11 cellular contexts compared by ENCODE assay signal in genomic region chr3:30258426-30259392, GRCh38.
DNase-seq lines count a peak whose midpoint lies in the region; ATAC-seq, FAIRE-seq and TF ChIP-seq lines count a peak whose summit lies in the region.
"Had no signal": no experiment of that assay in that cellular context is flagged by ENCODE, and none has a peak within 500 bp of the region (broad histone marks: within the 10 kb centered on the region; RNA-seq: fewer than 3 reads in every experiment).

No MANE protein-coding gene starts in this region.

- no peaks in the 10 kb centered on the region for H3K79me1 ChIP-seq in IMR-90 (ENCODE audit: low read depth in 1 of 2, low read length in 2 of 2)
- H3K79me1 ChIP-seq in H1 (ENCODE audit: low read depth, low read length) = no peaks in the 10 kb centered on the region

- H3K18ac ChIP-seq in IMR-90 (ENCODE audit: low read depth, low read length) = no peak overlapping the region
- 0 out of 2 replicates have a peak overlapping the region, but pooled peaks have one; percentile 1 for H3K18ac ChIP-seq in H1 (ENCODE audit: extremely low read depth, low read length)

- BruUV-seq in IMR-90 (replicated peaks; lab: Mats Ljungman, UMichigan) = no TSS peak

- no peak overlapping the region for H3K4me2 ChIP-seq in IMR-90 (ENCODE audit: low read depth, low read length)
- H3K4me2 ChIP-seq in H1 (ENCODE audit: insufficient read depth in 1 of 2, low read depth in 2 of 2, low read length in 2 of 2) = peak overlapping the region; percentile 33 to 38

- H4K5ac ChIP-seq in IMR-90 (ENCODE audit: low read depth, low read length) = no peak overlapping the region
- peak overlapping the region; percentile 2 for H4K5ac ChIP-seq in H1 (ENCODE audit: insufficient read length, low read depth, low read length)

- H2BK120ac ChIP-seq in IMR-90 (ENCODE audit: low read depth, low read length) = no peak overlapping the region
- no peak overlapping the region for H2BK120ac ChIP-seq in H1 (replicated peaks; ENCODE audit: low read depth, low read length)

- H2AK5ac ChIP-seq in IMR-90 (ENCODE audit: low read depth, low read length) (peak overlapping the region; percentile 0; the same call in 1 of the 2 replicates), H1 (ENCODE audit: low read depth, low read length) (no peak overlapping the region)

- TF ChIP-seq POLR2A in IMR-90 (IDR thresholded peaks at IDR 0.05; ENCODE audit: low read depth, low read length) (no peak), H1 (IDR thresholded peaks at IDR 0.05; ENCODE audit: control extremely low read depth in 1 of 2, low read depth in 2 of 2, low read length in 2 of 2) (no peak)

- H2BK20ac ChIP-seq in IMR-90 (ENCODE audit: low read depth, low read length) (no peak overlapping the region), H1 (ENCODE audit: low read length) (no peak overlapping the region)

- POLR2A ChIA-PET in IMR-90 (lab: Charles Lee; ENCODE audit: unreplicated experiment) (no interaction called here), H1 (lab: Charles Lee; ENCODE audit: partially characterized antibody) (no interaction called here)

- H3K9me3 Mint-ChIP-seq in activated naive CD4-positive, alpha-beta T cell treated with anti-CD3 and anti-CD28 coated beads, Interleukin-2, amount 50 U/mL, for 72 hours = peaks cover 0 to 5% of the 10 kb centered on the region in 2 donors

- H3K23ac ChIP-seq in IMR-90 (ENCODE audit: low read depth, low read length) (no peak overlapping the region), H1 (ENCODE audit: insufficient read length) (no peak overlapping the region)

- H3K9ac ChIP-seq in IMR-90 (ENCODE audit: low read depth, low read length) (no peak overlapping the region), H1 (replicated peaks in 1 of 4; ENCODE audit: extremely low read depth in 1 of 4, low read depth in 3 of 4, low read length in 3 of 4) (no peak overlapping the region)

- no CpG with 5 or more reads among the region's 4 CpGs for WGBS in IMR-90 (ENCODE audit: extremely low coverage in 2 of 2, insufficient read length in 1 of 2), 2 experiments
- WGBS in H1 (ENCODE audit: extremely low coverage in 1 of 2, insufficient coverage in 1 of 2, insufficient read length in 1 of 2, insufficient replicate concordance in 2 of 2, low coverage in 1 of 2, low lambda C conversion rate in 2 of 2, missing lambda C conversion rate in 1 of 2), 2 experiments = 55% methylated on average over 4 of the region's 4 CpGs; no CpG with 5 or more reads in 1 of the 2 experiments

- no peaks in the 10 kb centered on the region for H3K79me2 ChIP-seq in H1 (ENCODE audit: control insufficient read depth in 1 of 2, insufficient read depth in 2 of 2, low read length in 2 of 2)

- peak; percentile 73 for FAIRE-seq in H1 (lab: Jason Lieb, UNC)

- no peak overlapping the region for H2BK12ac ChIP-seq in H1 (ENCODE audit: low read depth, low read length)

- H3K4me3 ChIP-seq in IMR-90 (ENCODE audit: insufficient read depth, low read depth, low read length) (no peak overlapping the region), H1 (ENCODE audit: extremely low read depth in 1 of 4, insufficient read depth in 2 of 4, low read depth in 3 of 4, low read length in 4 of 4) (no peak overlapping the region)
- H3K4me3 ChIP-seq: suprapubic skin had no signal

- H3K4ac ChIP-seq in IMR-90 (ENCODE audit: low read depth, low read length) (no peak overlapping the region), H1 (replicated peaks; ENCODE audit: insufficient read length, low read depth, low read length) (no peak overlapping the region)

- in situ Hi-C loops in IMR-90 (cut with MboI; ENCODE audit: low sequenced_read_pairs) = no loop called here

- H3K9me3 ChIP-seq in IMR-90 (ENCODE audit: control insufficient read depth, insufficient read depth, low read length) = no peaks in the 10 kb centered on the region
- H3K9me3 ChIP-seq in H1 (ENCODE audit: insufficient read depth in 2 of 2, low read depth in 1 of 2, low read length in 1 of 2) = peaks cover 0 to 8% of the 10 kb centered on the region in 2 experiments; a peak in 1 of 4 replicates
- H3K9me3 ChIP-seq: suprapubic skin had no signal

- H2BK5ac ChIP-seq in IMR-90 (ENCODE audit: low read depth, low read length, poor library complexity, severe bottlenecking) (no peak overlapping the region), H1 (ENCODE audit: low read depth, low read length) (peak overlapping the region; percentile 31; the same call in 1 of the 2 replicates)

- ATAC-seq in IMR-90 (ENCODE audit: low read depth) = peak; percentile 28; the same call in 1 of the 2 replicates
- ATAC-seq in sciatic nerve = peak; percentile 52
- no peak for ATAC-seq in activated naive CD4-positive, alpha-beta T cell treated with anti-CD3 and anti-CD28 coated beads, Interleukin-2, amount 50 U/mL, for 72 hours
- no peak for ATAC-seq in HG02938 (IDR thresholded peaks at IDR 0.05; ENCODE audit: unreplicated experiment)

- H2AFZ ChIP-seq in IMR-90 (replicated peaks; ENCODE audit: low read length, poor library complexity) (no peak overlapping the region), H1 (ENCODE audit: low read length) (no peak overlapping the region)

- H3K27me3 ChIP-seq in IMR-90 (ENCODE audit: control insufficient read depth, insufficient read depth, low read length) (no peaks in the 10 kb centered on the region), H1 (replicated peaks in 1 of 4; ENCODE audit: control insufficient read depth in 3 of 4, extremely low read depth in 1 of 4, insufficient read depth in 3 of 4, low read length in 3 of 4) (no peaks in the 10 kb centered on the region)
- H3K27me3 ChIP-seq: suprapubic skin had no signal

- H3K23me2 ChIP-seq in H1 (ENCODE audit: low read depth, low read length) = no peaks in the 10 kb centered on the region

- CTCF ChIA-PET in IMR-90 (lab: Yijun Ruan, JAX) (no interaction called here), H1 (lab: Charles Lee; ENCODE audit: partially characterized antibody) (interaction anchor here (0.8 to 2.2 kb wide), 5 partner anchors 9 to 434 kb away, joined by 3 to 5 read pairs (median 3); no protein-coding TSS in a partner anchor)

- H3K9me1 ChIP-seq in IMR-90 (ENCODE audit: insufficient read depth, low read length) = peaks cover 4% of the 10 kb centered on the region; the same call in 1 of the 2 replicates

- H3K36me3 ChIP-seq in IMR-90 (ENCODE audit: control insufficient read depth, insufficient read depth, low read length) = no peaks in the 10 kb centered on the region
- no peaks in the 10 kb centered on the region for H3K36me3 ChIP-seq in H1 (ENCODE audit: control insufficient read depth in 2 of 4, insufficient read depth in 4 of 4, low read length in 3 of 4)
- H3K36me3 ChIP-seq: suprapubic skin had no signal

- H4K20me1 ChIP-seq in IMR-90 (ENCODE audit: insufficient read depth, low read length) (no peaks in the 10 kb centered on the region), H1 (replicated peaks in 1 of 2; ENCODE audit: control insufficient read depth in 1 of 2, insufficient read depth in 2 of 2, low read length in 2 of 2) (no peaks in the 10 kb centered on the region)

- H4K8ac ChIP-seq in IMR-90 (ENCODE audit: low read depth in 2 of 2, low read length in 2 of 2) = no peak overlapping the region
- no peak overlapping the region for H4K8ac ChIP-seq in H1 (ENCODE audit: extremely low read depth, insufficient read depth, low read length)

- DNase-seq in IMR-90 (peak; percentile 30), NCI-H2227 treated with DMSO at 0.1 percent for 48 hours (lab: John Stamatoyannopoulos, UW) (peak; percentile 64), H1 (ENCODE audit: low read depth in 1 of 2, low spot score in 2 of 2) (no peak), sciatic nerve (ENCODE audit: low spot score) (no peak), NCI-H1048 (lab: John Stamatoyannopoulos, UW) (no peak)
- no peak for DNase-seq in activated naive CD4-positive, alpha-beta T cell treated with anti-CD3 and anti-CD28 coated beads, Interleukin-2, amount 50 U/mL, for 72 hours (ENCODE audit: low spot score in 2 of 2)
- DNase-seq: activated CD4-positive, alpha-beta T cell treated with anti-CD3 and anti-CD28 coated beads for 1 hour; CD4-positive, alpha-beta T cell; SW 1271 had no signal

- TF ChIP-seq CTCF in IMR-90 (conservative IDR thresholded peaks at IDR 0.05; ENCODE audit: low read depth, low read length) = no peak
- TF ChIP-seq CTCF in H1 (IDR thresholded peaks at IDR 0.05; ENCODE audit: control extremely low read depth in 1 of 3, insufficient read depth in 1 of 3, low read depth in 1 of 3, low read length in 3 of 3) = no peak

- H3K27ac ChIP-seq in IMR-90 (ENCODE audit: insufficient read depth, low read length) (no peak overlapping the region), H1 (ENCODE audit: low read depth, low read length) (peak overlapping the region; percentile 15; the same call in 1 of the 2 replicates)
- H3K27ac ChIP-seq: suprapubic skin had no signal

- H4K91ac ChIP-seq in IMR-90 (ENCODE audit: insufficient read depth, low read depth, low read length) (no peak overlapping the region), H1 (replicated peaks; ENCODE audit: insufficient read length, low read length) (no peak overlapping the region)

- TF ChIP-seq RAD21 in IMR-90 (IDR thresholded peaks at IDR 0.05; ENCODE audit: low read length) (no peak), H1 (IDR thresholded peaks at IDR 0.05 in 1 of 2, conservative IDR thresholded peaks at IDR 0.05 in 1 of 2; ENCODE audit: low read depth in 2 of 2, low read length in 2 of 2) (no peak)

- peaks cover 0 to 4% of the 10 kb centered on the region in 2 donors for H3K36me3 Mint-ChIP-seq in activated naive CD4-positive, alpha-beta T cell treated with anti-CD3 and anti-CD28 coated beads, Interleukin-2, amount 50 U/mL, for 72 hours

- peaks cover 16% of the 10 kb centered on the region for H3K4me1 ChIP-seq in IMR-90 (ENCODE audit: control insufficient read depth, insufficient read depth, low read length)
- H3K4me1 ChIP-seq in H1 (replicated peaks in 1 of 4; ENCODE audit: control insufficient read depth in 3 of 4, insufficient read depth in 4 of 4, low read length in 3 of 4) = peaks cover 0 to 11% (median 8%) of the 10 kb centered on the region in 4 experiments; a peak in 4 of 7 replicates

- intact Hi-C loops in IMR-90 (cut with micrococcal nuclease) (no loop called here), sciatic nerve (cut with DNase I) (no loop called here)

- H3K27ac Mint-ChIP-seq in activated naive CD4-positive, alpha-beta T cell treated with anti-CD3 and anti-CD28 coated beads, Interleukin-2, amount 50 U/mL, for 72 hours = no peak overlapping the region
- H3K27ac Mint-ChIP-seq: CD4-positive, alpha-beta T cell had no signal

- no peak overlapping the region for H2AK9ac ChIP-seq in IMR-90 (replicated peaks; ENCODE audit: low read depth, low read length, poor library complexity)

- H3K56ac ChIP-seq in IMR-90 (ENCODE audit: extremely low read depth, insufficient read depth, low read length) (no peak overlapping the region), H1 (replicated peaks; ENCODE audit: insufficient read length, low read depth, low read length) (no peak overlapping the region)

- dilution Hi-C loops in IMR-90 (cut with HindIII; ENCODE audit: low sequenced_read_pairs, unreplicated experiment) = no loop called here

- H2BK15ac ChIP-seq in IMR-90 (ENCODE audit: low read depth, low read length) (no peak overlapping the region), H1 (ENCODE audit: low read length) (no peak overlapping the region)

- no peak for TF ChIP-seq EP300 in H1 (IDR thresholded peaks at IDR 0.05; ENCODE audit: borderline replicate concordance in 1 of 2, low read depth in 2 of 2, low read length in 2 of 2)

- H3K14ac ChIP-seq in IMR-90 (replicated peaks; ENCODE audit: low read depth, low read length) (peak overlapping the region; percentile 2; the same call in 1 of the 2 replicates), H1 (ENCODE audit: insufficient read length) (no peak overlapping the region)

Comparison
In these comparisons a context has a peak if more than half of its experiments do, and no peak if none do; other contexts are left out.
1. ATAC-seq: peak in IMR-90 (single experiment) and sciatic nerve (single experiment); none in activated naive CD4-positive, alpha-beta T cell treated with anti-CD3 and anti-CD28 coated beads, Interleukin-2, amount 50 U/mL, for 72 hours (0 of 2) and HG02938 (single experiment).
2. DNase-seq: peak in IMR-90 (single experiment) and NCI-H2227 treated with DMSO at 0.1 percent for 48 hours (single experiment); none in H1 (0 of 2), sciatic nerve (single experiment), activated naive CD4-positive, alpha-beta T cell treated with anti-CD3 and anti-CD28 coated beads, Interleukin-2, amount 50 U/mL, for 72 hours (0 of 2) and NCI-H1048 (single experiment).